Comparison of ENCODE assay signal across 12 cellular contexts in genomic region chr12:53988519-53989226, GRCh38. TPM values are rescaled to one million over a fixed set of nuclear protein-coding genes. Genes with fewer than 3 reads are reported as not detected.
DNase-seq lines count a peak whose midpoint lies in the region; ATAC-seq and TF ChIP-seq lines count a peak whose summit lies in the region.
"Had no signal": no experiment of that assay in that cellular context is flagged by ENCODE, and none has a peak within 500 bp of the region (broad histone marks: within the 10 kb centered on the region; RNA-seq: fewer than 3 reads in every experiment).

No MANE protein-coding gene starts in this region.

- BruUV-seq in A673 (replicated peaks; lab: Mats Ljungman, UMichigan): no TSS peak

- DNase-seq in A673 (ENCODE audit: low spot score) (no peak), T-helper 17 cell (no peak), Right ventricle myocardium superior (no peak)
- DNase-seq in naive thymus-derived CD4-positive, alpha-beta T cell: no peak

- H3K27ac Mint-ChIP-seq in T-helper 17 cell: no peak overlapping the region
- H3K27ac Mint-ChIP-seq in naive thymus-derived CD4-positive, alpha-beta T cell: peak overlapping the region in 1 of 9 donors; percentile 13

- H3K27ac ChIP-seq in A673 (ENCODE audit: low read depth, low read length, poor library complexity, severe bottlenecking): peak overlapping the region; percentile 65
- no peak overlapping the region for H3K27ac ChIP-seq in naive thymus-derived CD4-positive, alpha-beta T cell (ENCODE audit: low read depth, low read length)
- H3K27ac ChIP-seq: parathyroid adenoma, vagina had no signal

- H3K9me3 Mint-ChIP-seq in naive thymus-derived CD4-positive, alpha-beta T cell: peaks cover 0 to 10% (median 0%) of the 10 kb centered on the region in 11 donors

- H3K36me3 ChIP-seq in A673 (ENCODE audit: insufficient read depth, low read length, poor library complexity, severe bottlenecking): no peaks in the 10 kb centered on the region
- no peaks in the 10 kb centered on the region for H3K36me3 ChIP-seq in naive thymus-derived CD4-positive, alpha-beta T cell (ENCODE audit: control insufficient read depth in 2 of 3, insufficient read depth in 3 of 3, low read length in 3 of 3)
- H3K36me3 ChIP-seq: vagina had no signal

- H3K27me3 ChIP-seq in A673 (replicated peaks; ENCODE audit: insufficient read depth, low read depth, low read length, poor library complexity): no peaks in the 10 kb centered on the region
- H3K27me3 ChIP-seq in naive thymus-derived CD4-positive, alpha-beta T cell (ENCODE audit: control insufficient read depth in 2 of 2, insufficient read depth in 2 of 2, low read length in 2 of 2): peaks cover 71 to 87% of the 10 kb centered on the region in 2 donors

- H3K4me3 Mint-ChIP-seq in T-helper 17 cell: peak overlapping the region; percentile 55
- peak overlapping the region in 9 of 10 donors; percentile 22 to 75 (median 59) for H3K4me3 Mint-ChIP-seq in naive thymus-derived CD4-positive, alpha-beta T cell

- H3K4me1 Mint-ChIP-seq in T-helper 17 cell: peaks cover 43% of the 10 kb centered on the region
- H3K4me1 Mint-ChIP-seq in naive thymus-derived CD4-positive, alpha-beta T cell: peaks cover 32 to 53% (median 47%) of the 10 kb centered on the region in 7 donors

- TF ChIP-seq CTCF in A673 (conservative IDR thresholded peaks at IDR 0.05; ENCODE audit: low read depth, low read length): no peak

- peak overlapping the region; percentile 47 for H3K4me3 ChIP-seq in A673 (ENCODE audit: low read depth, low read length, poor library complexity, severe bottlenecking)
- H3K4me3 ChIP-seq in naive thymus-derived CD4-positive, alpha-beta T cell (ENCODE audit: low read length): no peak overlapping the region
- H3K4me3 ChIP-seq: lung, vagina had no signal

- CTCF ChIA-PET in A673 (lab: Charles Lee): interaction anchor here (0.6 to 1.0 kb wide), 3 partner anchors 203 to 528 kb away, joined by 3 to 7 read pairs (median 4); no protein-coding TSS in a partner anchor
- CTCF ChIA-PET in naive thymus-derived CD4-positive, alpha-beta T cell (lab: Charles Lee): interaction anchor here (1.5 kb wide), 1 partner anchor 226 kb away, joined by 5 read pairs; no protein-coding TSS in a partner anchor

- no peaks in the 10 kb centered on the region for H3K9me3 ChIP-seq in A673 (ENCODE audit: low read depth, low read length, poor library complexity, severe bottlenecking)
- H3K9me3 ChIP-seq in T-helper 17 cell (ENCODE audit: control insufficient read depth, low read length, poor library complexity, severe bottlenecking): no peaks in the 10 kb centered on the region
- no peaks in the 10 kb centered on the region for H3K9me3 ChIP-seq in naive thymus-derived CD4-positive, alpha-beta T cell (ENCODE audit: control insufficient read depth in 2 of 3, low read length in 3 of 3)
- H3K9me3 ChIP-seq: vagina had no signal

- POLR2A ChIA-PET in A673 (lab: Charles Lee; ENCODE audit: low non-redundant PET): interaction anchor here (0.6 to 0.7 kb wide), 2 partner anchors 11 to 749 kb away, joined by 5 to 11 read pairs; no protein-coding TSS in a partner anchor
- POLR2A ChIA-PET in naive thymus-derived CD4-positive, alpha-beta T cell (lab: Charles Lee): interaction anchor here (0.8 kb wide), 1 partner anchor 11 kb away, joined by 3 read pairs; the partner anchor contains the start of gene HOXC9

- peaks cover 74% of the 10 kb centered on the region for H3K4me1 ChIP-seq in A673 (ENCODE audit: insufficient read depth, low read length, poor library complexity, severe bottlenecking)
- peaks cover 20 to 23% of the 10 kb centered on the region in 2 donors for H3K4me1 ChIP-seq in naive thymus-derived CD4-positive, alpha-beta T cell (ENCODE audit: control insufficient read depth in 2 of 2, insufficient read depth in 2 of 2, low read length in 2 of 2)
- H3K4me1 ChIP-seq: parathyroid adenoma had no signal

- H3K36me3 Mint-ChIP-seq in T-helper 17 cell (ENCODE audit: low read depth): peaks cover 4% of the 10 kb centered on the region
- H3K36me3 Mint-ChIP-seq in naive thymus-derived CD4-positive, alpha-beta T cell: peaks cover 0 to 3% (median 0%) of the 10 kb centered on the region in 5 donors

- intact Hi-C loops in A673 (cut with micrococcal nuclease; ENCODE audit: unreplicated experiment) (loop anchor here (1.0 to 10.0 kb wide), 2 partner anchors 16 to 386 kb away; no protein-coding TSS in a partner anchor), Right ventricle myocardium superior (cut with DNase I) (no loop called here)
- intact Hi-C loops in naive thymus-derived CD4-positive, alpha-beta T cell (cut with micrococcal nuclease): loop anchor here in 1 of 2 donors (2.0 to 5.0 kb wide), 3 partner anchors 36 to 198 kb away; partner anchors contain the start of genes HOXC12 and HOXC6

- ATAC-seq in HG03196 (IDR thresholded peaks at IDR 0.05; ENCODE audit: unreplicated experiment) (peak; percentile 12), T-helper 17 cell (no peak), HG03175 (IDR thresholded peaks at IDR 0.05; ENCODE audit: unreplicated experiment) (no peak), Right ventricle myocardium superior (ENCODE audit: poor library complexity) (no peak), GM18868 (IDR thresholded peaks at IDR 0.05; ENCODE audit: unreplicated experiment) (no peak), GM18517 (IDR thresholded peaks at IDR 0.05; ENCODE audit: unreplicated experiment) (no peak)
- ATAC-seq in naive thymus-derived CD4-positive, alpha-beta T cell: no peak

- peaks cover 89% of the 10 kb centered on the region for H3K27me3 Mint-ChIP-seq in T-helper 17 cell
- H3K27me3 Mint-ChIP-seq in naive thymus-derived CD4-positive, alpha-beta T cell: peaks cover 86 to 95% (median 91%) of the 10 kb centered on the region in 5 donors

RNA-seq across cellular contexts. Expression of gene HOXC10, which starts 3.7 kb away (rescaled TPM):
- total RNA-seq in A673 (2021) (27.8 and 30.4 TPM in 2 replicates), T-helper 17 cell (not detected), Right ventricle myocardium superior (not detected)
- not detected for total RNA-seq in naive thymus-derived CD4-positive, alpha-beta T cell
- not detected for polyA plus RNA-seq in naive thymus-derived CD4-positive, alpha-beta T cell
- total RNA-seq: vagina had no signal
- polyA plus RNA-seq: lung had no signal

RNA-seq across cellular contexts. Expression of gene HOXC9, which starts 11.3 kb away (rescaled TPM):
- 21.1 and 22.3 TPM in 2 replicates for total RNA-seq in A673 (2021)
- not detected for total RNA-seq in T-helper 17 cell
- not detected for total RNA-seq in naive thymus-derived CD4-positive, alpha-beta T cell
- not detected for polyA plus RNA-seq in naive thymus-derived CD4-positive, alpha-beta T cell
- total RNA-seq in Right ventricle myocardium superior: not detected
- total RNA-seq: lung, vagina had no signal

RNA-seq across cellular contexts. Expression of gene HOTAIR, which starts 13.9 kb away (rescaled TPM):
- total RNA-seq in A673 (2021) (5.4 and 5.5 TPM in 2 replicates), T-helper 17 cell (not detected), Right ventricle myocardium superior (not detected)
- total RNA-seq in naive thymus-derived CD4-positive, alpha-beta T cell: not detected
- polyA plus RNA-seq in naive thymus-derived CD4-positive, alpha-beta T cell: not detected
- total RNA-seq: vagina had no signal
- polyA plus RNA-seq: esophagus, lung had no signal

RNA-seq across cellular contexts. Expression of gene HOXC11, which starts 15.7 kb away (rescaled TPM):
- 5.7 and 7.0 TPM in 2 replicates for total RNA-seq in A673 (2021)
- not detected for total RNA-seq in T-helper 17 cell
- not detected for total RNA-seq in naive thymus-derived CD4-positive, alpha-beta T cell
- not detected for polyA plus RNA-seq in naive thymus-derived CD4-positive, alpha-beta T cell
- not detected for total RNA-seq in Right ventricle myocardium superior
- total RNA-seq: lung, vagina had no signal
- polyA plus RNA-seq: esophagus, lung had no signal

RNA-seq across cellular contexts. Expression of gene HOXC8, which starts 20.1 kb away (rescaled TPM):
- total RNA-seq in A673 (2021) (10.9 and 11.1 TPM in 2 replicates), T-helper 17 cell (not detected), Right ventricle myocardium superior (not detected)
- total RNA-seq in naive thymus-derived CD4-positive, alpha-beta T cell: not detected
- polyA plus RNA-seq in naive thymus-derived CD4-positive, alpha-beta T cell: not detected
- total RNA-seq: lung, vagina had no signal

Comparison
In these comparisons a context has a peak if more than half of its experiments do, and no peak if none do; other contexts are left out.
1. RNA of gene HOXC10, which starts 3.7 kb away (total RNA-seq): 27.8 to 30.4 TPM in A673; not detected in T-helper 17 cell, not detected in naive thymus-derived CD4-positive, alpha-beta T cell and not detected in Right ventricle myocardium superior (single experiment); every median in the first group is over 10 times any median in the second.
2. RNA of gene HOXC9, which starts 11.3 kb away (total RNA-seq): 21.1 to 22.3 TPM in A673; not detected in T-helper 17 cell, not detected in naive thymus-derived CD4-positive, alpha-beta T cell and not detected in Right ventricle myocardium superior (single experiment); every median in the first group is over 10 times any median in the second.